ENCODE assay signal across 29 cellular contexts in genomic region chr9:32584784-32585183, GRCh38. TPM values are rescaled to one million over a fixed set of nuclear protein-coding genes. Genes with fewer than 3 reads are reported as not detected.
DNase-seq lines count a peak whose midpoint lies in the region; ATAC-seq, FAIRE-seq and TF ChIP-seq lines count a peak whose summit lies in the region.
"Had no signal": no experiment of that assay in that cellular context is flagged by ENCODE, and none has a peak within 500 bp of the region (broad histone marks: within the 10 kb centered on the region; RNA-seq: fewer than 3 reads in every experiment).

No MANE protein-coding gene starts in this region.

- intact Hi-C loops in Right ventricle myocardium superior (cut with DNase I): no loop called here

- H3K23ac ChIP-seq in mesenchymal stem cell (ENCODE audit: low read length in 2 of 2): no peak overlapping the region

- no peak overlapping the region for H4K8ac ChIP-seq in mesenchymal stem cell (ENCODE audit: low read length)

- H3K79me1 ChIP-seq in mesenchymal stem cell (replicated peaks; ENCODE audit: low read length, poor library complexity, severe bottlenecking): no peaks in the 10 kb centered on the region

- no peak overlapping the region for H2BK5ac ChIP-seq in mesenchymal stem cell (ENCODE audit: low read depth, low read length, poor library complexity, severe bottlenecking)

- H2BK120ac ChIP-seq in mesenchymal stem cell (ENCODE audit: low read depth, low read length): no peak overlapping the region

- peak; percentile 28 for DNase-seq in EL
- peak; percentile 16 for DNase-seq in adipocyte (ENCODE audit: low read depth)
- DNase-seq in fibroblast of the aortic adventitia (ENCODE audit: low read depth): peak; percentile 19
- no peak for DNase-seq in mesenchymal stem cell
- no peak for DNase-seq in NOMO-1 treated with dmso at 0.1 percent for 144 hours (lab: John Stamatoyannopoulos, UW; ENCODE audit: unreplicated experiment)
- DNase-seq in H54 (ENCODE audit: insufficient read length, low spot score): no peak
- no peak for DNase-seq in Right ventricle myocardium superior
- DNase-seq in HT-29 (ENCODE audit: low spot score): no peak
- DNase-seq: AML-193; CD4-positive, alpha-beta T cell; COR-L47; DMS53; HFFc6; NCI-H1048; NCI-H1417; NCI-H1694 treated with DMSO at 0.1 percent for 48 hours; NCI-H2081; NCI-H2171; NCI-H226; NCI-H510A; NCI-H69; Peyer's patch; SIG-M5; SK-N-SH; SW 1271 had no signal

- no peak for ATAC-seq in Right ventricle myocardium superior (ENCODE audit: poor library complexity)
- ATAC-seq: GM23338 had no signal

- 63% methylated on average over 2 of the region's 2 CpGs for WGBS in mesenchymal stem cell

- no peak overlapping the region for H3K18ac ChIP-seq in mesenchymal stem cell (ENCODE audit: low read depth in 1 of 2, low read length in 2 of 2)

- no peak overlapping the region for H4K91ac ChIP-seq in mesenchymal stem cell (ENCODE audit: low read length)

- H3K4me1 ChIP-seq in adipocyte (ENCODE audit: control insufficient read depth, insufficient read depth, low read length) (peaks cover 15% of the 10 kb centered on the region), mesenchymal stem cell (ENCODE audit: control insufficient read depth, insufficient read depth, low read depth, low read length) (peaks cover 2% of the 10 kb centered on the region)
- H3K4me1 ChIP-seq: HAP-1, Peyer's patch had no signal

- H3K4me2 ChIP-seq in mesenchymal stem cell (ENCODE audit: low read length, poor library complexity, severe bottlenecking): no peak overlapping the region
- H3K4me2 ChIP-seq: BLaER1 treated with 17β-estradiol and CSF1 and Interleukin-3, amounts not matched to agents 10 nM and 100 nM; GM23338; SK-N-SH had no signal

- TF ChIP-seq CTCF in fibroblast of the aortic adventitia (IDR thresholded peaks at IDR 0.05; ENCODE audit: insufficient read depth, low read length): no peak

- peak overlapping the region; percentile 44 for H3K27ac ChIP-seq in mesenchymal stem cell (ENCODE audit: low read length, poor library complexity, severe bottlenecking)
- H3K27ac ChIP-seq: BLaER1 treated with 17β-estradiol and CSF1 and Interleukin-3, amounts not matched to agents 10 nM and 100 nM; Peyer's patch had no signal

- no peak for FAIRE-seq in H54 (lab: Jason Lieb, UNC)
- FAIRE-seq: A204.1 had no signal

- H3K9ac ChIP-seq in adipocyte (ENCODE audit: low read length) (no peak overlapping the region), mesenchymal stem cell (ENCODE audit: low read length) (no peak overlapping the region)
- H3K9ac ChIP-seq: BLaER1 treated with 17β-estradiol and CSF1 and Interleukin-3, amounts not matched to agents 10 nM and 100 nM; SK-N-SH had no signal

- H3K36me3 ChIP-seq in adipocyte (ENCODE audit: control insufficient read depth, insufficient read depth, low read length, severe bottlenecking) (no peaks in the 10 kb centered on the region), mesenchymal stem cell (ENCODE audit: control insufficient read depth in 1 of 2, insufficient read depth in 2 of 2, low read depth in 1 of 2, low read length in 2 of 2) (no peaks in the 10 kb centered on the region)
- H3K36me3 ChIP-seq: BLaER1 treated with 17β-estradiol and CSF1 and Interleukin-3, amounts not matched to agents 10 nM and 100 nM; HAP-1; Peyer's patch had no signal

- no peak overlapping the region for H3K4me3 ChIP-seq in adipocyte (ENCODE audit: low read length)
- H3K4me3 ChIP-seq in fibroblast of the aortic adventitia (ENCODE audit: low read depth, low read length): no peak overlapping the region
- no peak overlapping the region for H3K4me3 ChIP-seq in mesenchymal stem cell (ENCODE audit: insufficient read depth in 1 of 2, low read depth in 1 of 2, low read length in 2 of 2)
- H3K4me3 ChIP-seq: BLaER1 treated with 17β-estradiol and CSF1 and Interleukin-3, amounts not matched to agents 10 nM and 100 nM; GM23338; HAP-1; Peyer's patch had no signal

- H2BK15ac ChIP-seq in mesenchymal stem cell (ENCODE audit: low read depth, poor library complexity, severe bottlenecking): no peak overlapping the region

- no peak overlapping the region for H2AK5ac ChIP-seq in mesenchymal stem cell (ENCODE audit: low read length, severe bottlenecking)

- no peaks in the 10 kb centered on the region for H3K27me3 ChIP-seq in adipocyte (replicated peaks; ENCODE audit: control insufficient read depth, insufficient read depth, low read length)
- H3K27me3 ChIP-seq in mesenchymal stem cell (ENCODE audit: control insufficient read depth in 1 of 2, insufficient read depth in 1 of 2, low read length in 2 of 2): peaks cover 0 to 4% of the 10 kb centered on the region in 2 experiments
- H3K27me3 ChIP-seq: BLaER1 treated with 17β-estradiol and CSF1 and Interleukin-3, amounts not matched to agents 10 nM and 100 nM; Peyer's patch had no signal

- no peak overlapping the region for H2BK12ac ChIP-seq in mesenchymal stem cell (ENCODE audit: low read length in 2 of 2)

- no peak for TF ChIP-seq POLR2A in H54 (IDR thresholded peaks at IDR 0.05; ENCODE audit: low read depth, low read length)

- H3K4ac ChIP-seq in mesenchymal stem cell (ENCODE audit: low read depth in 1 of 2, low read length in 2 of 2): no peak overlapping the region

- no peak overlapping the region for H3K14ac ChIP-seq in mesenchymal stem cell (ENCODE audit: low read length in 2 of 2)

- no peaks in the 10 kb centered on the region for H3K9me3 ChIP-seq in adipocyte (ENCODE audit: control insufficient read depth, low read length)
- H3K9me3 ChIP-seq in mesenchymal stem cell (ENCODE audit: control insufficient read depth, low read length): no peaks in the 10 kb centered on the region
- H3K9me3 ChIP-seq: HAP-1, Peyer's patch, SK-N-SH had no signal

- no peak overlapping the region for H2AFZ ChIP-seq in mesenchymal stem cell (ENCODE audit: low read depth, low read length)
- H2AFZ ChIP-seq: GM23338 had no signal

RNA-seq across cellular contexts. Expression of gene NDUFB6, which starts 11.8 kb away (rescaled TPM):
- total RNA-seq in fibroblast of the aortic adventitia (ENCODE audit: low replicate concordance) (39.2 and 63.0 TPM in 2 replicates), Right ventricle myocardium superior (193 TPM)
- 66.2 TPM for polyA plus RNA-seq in mesenchymal stem cell (2013, experiment 1 of 2)
- polyA plus RNA-seq in mesenchymal stem cell (2013, experiment 2 of 2): 72.8 TPM
- total RNA-seq in HT-29 (2014; rRNA removed; shearing (Covaris generic)): 37.8 and 48.1 TPM in 2 replicates

RNA-seq across cellular contexts. Expression of gene TOPORS, which starts 32.4 kb away (rescaled TPM):
- total RNA-seq in fibroblast of the aortic adventitia (ENCODE audit: low replicate concordance) (19.7 and 40.6 TPM in 2 replicates), Right ventricle myocardium superior (7.8 TPM)
- polyA plus RNA-seq in mesenchymal stem cell (2013, experiment 1 of 2): 18.3 TPM
- 18.6 TPM for polyA plus RNA-seq in mesenchymal stem cell (2013, experiment 2 of 2)
- 11.3 and 12.9 TPM in 2 replicates for total RNA-seq in HT-29 (2014; rRNA removed; shearing (Covaris generic))

RNA-seq across cellular contexts. Expression of gene SMIM27, which starts 32.7 kb away (rescaled TPM):
- total RNA-seq in fibroblast of the aortic adventitia (ENCODE audit: low replicate concordance) (1.6 and 1.9 TPM in 2 replicates), Right ventricle myocardium superior (14.2 TPM)
- polyA plus RNA-seq in mesenchymal stem cell (2013, experiment 1 of 2): 21.5 TPM
- 22.9 TPM for polyA plus RNA-seq in mesenchymal stem cell (2013, experiment 2 of 2)
- 1.9 and 3.3 TPM in 2 replicates for total RNA-seq in HT-29 (2014; rRNA removed; shearing (Covaris generic))

RNA-seq across cellular contexts. Expression of gene TAF1L, which starts 50.7 kb away (rescaled TPM):
- total RNA-seq in fibroblast of the aortic adventitia (ENCODE audit: low replicate concordance): not detected in 2 replicates
- not detected for polyA plus RNA-seq in mesenchymal stem cell (2013, experiment 1 of 2)
- under 0.01 TPM for polyA plus RNA-seq in mesenchymal stem cell (2013, experiment 2 of 2)
- not detected for total RNA-seq in Right ventricle myocardium superior
- under 0.01 TPM in 1 of 2 replicates, not detected in the other for total RNA-seq in HT-29 (2014; rRNA removed; shearing (Covaris generic))
- total RNA-seq: HFFc6 had no signal
- polyA plus RNA-seq: GM23338, SK-N-SH had no signal

RNA-seq across cellular contexts. Expression of gene RIGI, which starts 58.8 kb away (rescaled TPM):
- total RNA-seq in fibroblast of the aortic adventitia (ENCODE audit: low replicate concordance): 10.2 and 13.9 TPM in 2 replicates
- polyA plus RNA-seq in mesenchymal stem cell (2013, experiment 1 of 2): 10.3 TPM
- polyA plus RNA-seq in mesenchymal stem cell (2013, experiment 2 of 2): 10.4 TPM
- 3.1 TPM for total RNA-seq in Right ventricle myocardium superior
- total RNA-seq in HT-29 (2014; rRNA removed; shearing (Covaris generic)): 3.2 and 3.8 TPM in 2 replicates

Comparison
In these comparisons a context has a peak if more than half of its experiments do, and no peak if none do; other contexts are left out.
1. DNase-seq: peak in EL (single experiment), adipocyte (single experiment) and fibroblast of the aortic adventitia (single experiment); none in mesenchymal stem cell (single experiment), NOMO-1 treated with dmso at 0.1 percent for 144 hours (single experiment), H54 (single experiment), Right ventricle myocardium superior (single experiment) and HT-29 (single experiment).